Comparison of ENCODE assay signal across 8 cellular contexts in genomic region chr2:27118525-27119329, GRCh38. TPM values are rescaled to one million over a fixed set of nuclear protein-coding genes. Genes with fewer than 3 reads are reported as not detected.
A peak's percentile ranks its signal among the peaks of the same experiment; 100 is the strongest.
DNase-seq lines count a peak whose midpoint lies in the region; ATAC-seq and TF ChIP-seq lines count a peak whose summit lies in the region.

Gene CGREF1, minus strand, starts transcription at chr2:27119128. Its CDS starts 14,762 bp downstream, at chr2:27104366.

- H3K27me3 ChIP-seq in suprapubic skin = peaks cover 19% of the 10 kb centered on the region

- WGBS in lower leg skin, 2 donors = 2 to 4% methylated on average over 42 to 49 of the region's 84 CpGs
- 10% methylated on average over 13 of the region's 84 CpGs for WGBS in suprapubic skin

- no peaks in the 10 kb centered on the region for H3K9me3 ChIP-seq in suprapubic skin

- intact Hi-C loops in lower leg skin (cut with DNase I; ENCODE audit: low total_unique reads) = no loop called here

- H3K27ac ChIP-seq in suprapubic skin = no peak within 1 kb of the TSS

- H3K4me3 ChIP-seq in lower leg skin (ENCODE audit: low read depth, poor library complexity, severe bottlenecking) = peak within 1 kb of the TSS; percentile 16
- peak within 1 kb of the TSS; percentile 56 for H3K4me3 ChIP-seq in suprapubic skin

- ATAC-seq in GM19351 (IDR thresholded peaks at IDR 0.05; ENCODE audit: unreplicated experiment) = no peak
- ATAC-seq in GM21576 (IDR thresholded peaks at IDR 0.05; ENCODE audit: unreplicated experiment) = no peak

- no peaks in the 10 kb centered on the region for H3K36me3 ChIP-seq in suprapubic skin

- peaks cover 25% of the 10 kb centered on the region for H3K4me1 ChIP-seq in suprapubic skin

- TF ChIP-seq CTCF in lower leg skin (IDR thresholded peaks at IDR 0.05) (no peak), suprapubic skin (IDR thresholded peaks at IDR 0.05) (no peak)

- DNase-seq in Daoy (ENCODE audit: low read depth) (peak; percentile 35), NCI-H1092 treated with DMSO at 0.1 percent for 48 hours (lab: John Stamatoyannopoulos, UW) (peak; percentile 16), T47D (ENCODE audit: low read depth in 1 of 2, low spot score in 1 of 2) (peak; percentile 28), lower leg skin (ENCODE audit: low spot score in 2 of 2) (no peak), suprapubic skin (ENCODE audit: low spot score in 2 of 2) (no peak), NCI-H187 treated with DMSO at 0.1 percent for 48 hours (lab: John Stamatoyannopoulos, UW) (no peak)

- in situ Hi-C loops in T47D (cut with HindIII; ENCODE audit: low pct_unique_long_range_greater_than_20kb, low sequenced_read_pairs) = no loop called here

- TF ChIP-seq POLR2A in lower leg skin (IDR thresholded peaks at IDR 0.05) (no peak), suprapubic skin (IDR thresholded peaks at IDR 0.05) (no peak)

- no peak for TF ChIP-seq EP300 in suprapubic skin (IDR thresholded peaks at IDR 0.05)

RNA-seq across cellular contexts. Expression of gene CGREF1, which starts in this region (rescaled TPM):
- total RNA-seq in Daoy (2014; rRNA removed; shearing (Covaris generic)) = 3.4 and 8.6 TPM in 2 replicates
- 1 to 10 TPM in 1 of 4 donors, under 1 TPM in 3; 0.34 to 2.1 (median 0.48) TPM for total RNA-seq in lower leg skin
- total RNA-seq in suprapubic skin = 1 to 10 TPM; 1.1 to 4.2 (median 2.6) TPM

Comparison
In these comparisons a context has a peak if more than half of its experiments do, and no peak if none do; other contexts are left out.
1. DNase-seq: peak in Daoy (single experiment), NCI-H1092 treated with DMSO at 0.1 percent for 48 hours (single experiment) and T47D (2 of 2); none in lower leg skin (0 of 2), suprapubic skin (0 of 2) and NCI-H187 treated with DMSO at 0.1 percent for 48 hours (single experiment).